Comparison of ENCODE assay signal across 7 cellular contexts in genomic region chr18:58470292-58470691, GRCh38.
"Had no signal": no experiment of that assay in that cellular context is flagged by ENCODE, and none has a peak within 500 bp of the region (broad histone marks: within the 10 kb centered on the region; RNA-seq: fewer than 3 reads in every experiment).

No MANE protein-coding gene starts in this region.

- FAIRE-seq: G401.6, GM12878, GM12891, GM12892, GM18507, GM19239 had no signal

- H3K4me3 ChIP-seq: GM12878 had no signal

- ATAC-seq: GM12878 had no signal

- DNase-seq: GDM1 had no signal
